14 cellular contexts compared by ENCODE assay signal in genomic region chr4:130985371-130985770, GRCh38.
"Had no signal": no experiment of that assay in that cellular context is flagged by ENCODE, and none has a peak within 500 bp of the region (broad histone marks: within the 10 kb centered on the region; RNA-seq: fewer than 3 reads in every experiment).

No MANE protein-coding gene starts in this region.

- H3K4me1 ChIP-seq: gastrocnemius medialis, heart right ventricle, tibial artery had no signal

- H3K27ac ChIP-seq: gastrocnemius medialis, heart right ventricle, tibial artery had no signal

- H3K9me3 ChIP-seq: gastrocnemius medialis, mucosa of descending colon, tibial artery had no signal

- H3K36me3 ChIP-seq: gastrocnemius medialis, heart right ventricle, tibial artery had no signal

- DNase-seq: activated naive CD8-positive, alpha-beta T cell treated with anti-CD3 and anti-CD28 coated beads for 36 hours; amygdala; effector memory CD8-positive, alpha-beta T cell; erythroblast; gastrocnemius medialis; heart right ventricle; mammary epithelial cell; mucosa of descending colon; naive thymus-derived CD8-positive, alpha-beta T cell; posterior cingulate gyrus; stimulated activated CD4-positive, alpha-beta T cell treated with anti-CD3 and anti-CD28 coated beads, Interleukin-2, amount 100 ng/mL, for 48 hours; T-helper 17 cell; tibial artery had no signal

- H3K4me3 ChIP-seq: gastrocnemius medialis, heart right ventricle, mucosa of descending colon, tibial artery had no signal

- ATAC-seq: effector memory CD8-positive, alpha-beta T cell; gastrocnemius medialis; heart right ventricle; mucosa of descending colon; naive thymus-derived CD8-positive, alpha-beta T cell; stimulated activated memory B cell treated with anti-CD40 and anti-IgM and Interleukin-4, amounts not matched to agents 10 μg/mL and 1 μg/mL and 100 μg/mL, for 72 hours; T-helper 17 cell had no signal

- H3K27me3 ChIP-seq: gastrocnemius medialis, heart right ventricle, tibial artery had no signal
